9 cellular contexts compared by ENCODE assay signal in the genomic region with DNA sequence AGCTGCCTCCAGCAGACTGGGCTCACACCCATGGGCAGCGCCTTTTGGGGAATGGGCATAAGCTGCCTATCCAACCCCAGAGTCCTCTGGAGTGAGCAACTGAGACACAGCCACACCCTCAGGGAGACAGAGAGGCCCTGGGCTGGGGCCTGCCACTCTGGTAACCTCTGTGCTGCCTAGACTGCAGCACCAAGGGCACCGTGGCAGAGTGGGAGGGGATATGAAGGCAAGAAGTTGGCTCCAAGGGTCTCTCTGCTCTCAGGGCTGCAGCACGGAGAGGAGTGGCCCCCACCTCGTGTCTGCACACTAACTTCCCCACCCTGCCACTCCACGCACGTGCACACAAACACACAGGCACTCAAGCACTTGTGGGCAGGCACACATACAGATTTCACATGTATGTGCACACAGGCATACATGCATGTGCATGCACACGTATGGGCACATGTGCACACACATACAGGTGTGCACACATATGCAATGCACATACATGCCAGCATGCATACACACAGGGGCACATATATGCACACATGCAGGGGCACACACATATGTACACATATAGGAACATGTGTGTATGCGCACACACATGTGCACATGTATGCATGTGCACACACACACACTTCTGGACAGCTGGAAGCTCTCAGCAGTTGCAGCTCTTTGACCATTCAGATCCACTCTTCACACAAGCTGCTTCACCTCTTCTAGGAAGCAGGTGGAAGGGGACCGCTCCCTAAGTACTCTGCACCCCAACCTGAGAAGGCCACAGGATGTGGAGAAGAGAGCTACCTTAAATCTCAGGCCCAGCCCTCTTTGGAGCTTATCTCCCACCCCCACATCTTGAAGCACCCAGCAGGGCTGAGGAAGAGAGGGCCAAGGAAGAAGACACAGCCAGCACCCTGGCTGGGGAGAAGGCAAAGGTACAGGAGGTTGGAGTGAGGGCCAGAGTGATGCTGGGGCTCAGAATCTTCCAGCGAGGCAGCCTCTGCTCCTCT. TPM values are rescaled to one million over a fixed set of nuclear protein-coding genes. Genes with fewer than 3 reads are reported as not detected.
DNase-seq lines count a peak whose midpoint lies in the region; TF ChIP-seq lines count a peak whose summit lies in the region.
"Had no signal": no experiment of that assay in that cellular context is flagged by ENCODE, and none has a peak within 500 bp of the region (broad histone marks: within the 10 kb centered on the region; RNA-seq: fewer than 3 reads in every experiment).

No MANE protein-coding gene starts in this region.

- intact Hi-C loops in esophagus muscularis mucosa (cut with DNase I): no loop called here

- H3K27me3 ChIP-seq in BLaER1 treated with 17β-estradiol and CSF1 and Interleukin-3, amounts not matched to agents 10 nM and 100 nM: peaks cover 0 to 21% (median 0%) of the 10 kb centered on the region in 11 experiments; a peak in 8 of 22 replicates
- H3K27me3 ChIP-seq in NT2/D1 (ENCODE audit: insufficient read depth, insufficient read length) (peaks cover 50% of the 10 kb centered on the region), esophagus muscularis mucosa (peaks cover 0 to 12% (median 0%) of the 10 kb centered on the region in 4 donors), SJCRH30 (peaks cover 15% of the 10 kb centered on the region)

- DNase-seq in NT2/D1 (ENCODE audit: low read depth, low spot score) (no peak), esophagus muscularis mucosa (ENCODE audit: extremely low spot score) (no peak), neural crest cell (ENCODE audit: low read depth, low spot score) (no peak), SJCRH30 (no peak), RWPE1 (ENCODE audit: low spot score) (no peak), COR-L47 (lab: John Stamatoyannopoulos, UW) (no peak), GDM1 (lab: John Stamatoyannopoulos, UW) (no peak)

- H3K4me2 ChIP-seq in BLaER1 treated with 17β-estradiol and CSF1 and Interleukin-3, amounts not matched to agents 10 nM and 100 nM: peak overlapping the region in 9 of 11 experiments; percentile 78 to 99 (median 90); a peak in 15 of 22 replicates

- H3K4me1 ChIP-seq in BLaER1 treated with 17β-estradiol and CSF1 and Interleukin-3, amounts not matched to agents 10 nM and 100 nM: peaks cover 28 to 71% (median 59%) of the 10 kb centered on the region in 10 experiments
- H3K4me1 ChIP-seq in NT2/D1 (ENCODE audit: insufficient read depth, insufficient read length): peaks cover 29% of the 10 kb centered on the region
- peaks cover 86 to 100% (median 95%) of the 10 kb centered on the region in 4 donors for H3K4me1 ChIP-seq in esophagus muscularis mucosa
- H3K4me1 ChIP-seq in SJCRH30: no peaks in the 10 kb centered on the region

- no peak overlapping the region for H3K4me3 ChIP-seq in BLaER1 treated with 17β-estradiol and CSF1 and Interleukin-3, amounts not matched to agents 10 nM and 100 nM
- peak overlapping the region; percentile 28 for H3K4me3 ChIP-seq in NT2/D1 (ENCODE audit: insufficient read length, low read depth)
- H3K4me3 ChIP-seq in esophagus muscularis mucosa: peak overlapping the region; percentile 46 to 74 (median 53)
- H3K4me3 ChIP-seq in SJCRH30: no peak overlapping the region

- TF ChIP-seq EP300 in esophagus muscularis mucosa (IDR thresholded peaks at IDR 0.05): no peak

- no peaks in the 10 kb centered on the region for H3K36me3 Mint-ChIP-seq in neural crest cell (ENCODE audit: low read depth)
- H3K36me3 Mint-ChIP-seq: natural killer cell treated with Interleukin-12 subunit alpha and Interleukin-12 subunit beta and Interleukin-15 and Interleukin-18, amount 100 ng/mL, for 72 hours had no signal

- POLR2A ChIA-PET in RWPE1 (lab: Yijun Ruan, JAX; ENCODE audit: low non-redundant PET): no interaction called here

- peak overlapping the region; percentile 38 for H3K4me3 Mint-ChIP-seq in neural crest cell
- H3K4me3 Mint-ChIP-seq: natural killer cell treated with Interleukin-12 subunit alpha and Interleukin-12 subunit beta and Interleukin-15 and Interleukin-18, amount 100 ng/mL, for 72 hours had no signal

- peaks cover 84% of the 10 kb centered on the region for H3K27me3 Mint-ChIP-seq in neural crest cell (ENCODE audit: low read depth)

- no peak overlapping the region for H3K27ac ChIP-seq in BLaER1 treated with 17β-estradiol and CSF1 and Interleukin-3, amounts not matched to agents 10 nM and 100 nM
- H3K27ac ChIP-seq in esophagus muscularis mucosa (replicated peaks in 1 of 4): peak overlapping the region; percentile 90 to 97 (median 96)
- no peak overlapping the region for H3K27ac ChIP-seq in SJCRH30
- no peak overlapping the region for H3K27ac ChIP-seq in RWPE1

- H3K9me3 Mint-ChIP-seq in neural crest cell: no peaks in the 10 kb centered on the region
- H3K9me3 Mint-ChIP-seq: natural killer cell treated with Interleukin-12 subunit alpha and Interleukin-12 subunit beta and Interleukin-15 and Interleukin-18, amount 100 ng/mL, for 72 hours had no signal

- WGBS in esophagus muscularis mucosa: 53% methylated on average over 9 of the region's 10 CpGs

- H3K9me3 ChIP-seq in BLaER1 treated with 17β-estradiol and CSF1 and Interleukin-3, amounts not matched to agents 10 nM and 100 nM (replicated peaks in 1 of 11): peaks cover 0 to 6% (median 0%) of the 10 kb centered on the region in 11 experiments; a peak in 5 of 22 replicates
- H3K9me3 ChIP-seq in NT2/D1 (ENCODE audit: insufficient read depth, low read length): no peaks in the 10 kb centered on the region
- no peaks in the 10 kb centered on the region for H3K9me3 ChIP-seq in esophagus muscularis mucosa
- no peaks in the 10 kb centered on the region for H3K9me3 ChIP-seq in SJCRH30 (replicated peaks)

- peaks cover 0 to 16% (median 0%) of the 10 kb centered on the region in 11 experiments; a peak in 6 of 22 replicates for H4K20me1 ChIP-seq in BLaER1 treated with 17β-estradiol and CSF1 and Interleukin-3, amounts not matched to agents 10 nM and 100 nM

- no peak for TF ChIP-seq POLR2A in esophagus muscularis mucosa (IDR thresholded peaks at IDR 0.05; ENCODE audit: low read depth)

- CTCF ChIA-PET in RWPE1 (lab: Yijun Ruan, JAX): interaction anchor here (0.6 kb wide), 1 partner anchor 455 kb away, joined by 3 read pairs; no protein-coding TSS in a partner anchor

- TF ChIP-seq CTCF in esophagus muscularis mucosa (IDR thresholded peaks at IDR 0.05) (no peak), neural crest cell (conservative IDR thresholded peaks at IDR 0.05) (no peak), RWPE1 (conservative IDR thresholded peaks at IDR 0.05; ENCODE audit: low read depth) (no peak)

- no peak overlapping the region for H3K9ac ChIP-seq in BLaER1 treated with 17β-estradiol and CSF1 and Interleukin-3, amounts not matched to agents 10 nM and 100 nM
- peak overlapping the region; percentile 16 for H3K9ac ChIP-seq in NT2/D1 (ENCODE audit: insufficient read length, low read depth)

- peaks cover 43% of the 10 kb centered on the region for H3K4me1 Mint-ChIP-seq in neural crest cell

- no peaks in the 10 kb centered on the region for H3K36me3 ChIP-seq in BLaER1 treated with 17β-estradiol and CSF1 and Interleukin-3, amounts not matched to agents 10 nM and 100 nM
- H3K36me3 ChIP-seq in NT2/D1 (ENCODE audit: insufficient read depth, insufficient read length, low read length): no peaks in the 10 kb centered on the region
- no peaks in the 10 kb centered on the region for H3K36me3 ChIP-seq in esophagus muscularis mucosa
- H3K36me3 ChIP-seq in SJCRH30: no peaks in the 10 kb centered on the region

- H3K27ac Mint-ChIP-seq in neural crest cell (ENCODE audit: unreplicated experiment): no peak overlapping the region
- H3K27ac Mint-ChIP-seq: natural killer cell treated with Interleukin-12 subunit alpha and Interleukin-12 subunit beta and Interleukin-15 and Interleukin-18, amount 100 ng/mL, for 72 hours had no signal

RNA-seq across cellular contexts. Expression of a gene that starts 4.3 kb away (rescaled TPM):
- total RNA-seq in esophagus muscularis mucosa: 100 to 1,000 TPM in 1 of 4 donors, 10 to 100 TPM in 3; 21.7 to 130 (median 58.6) TPM
- total RNA-seq in neural crest cell: 10.4 and 12.9 TPM in 2 replicates
- not detected in 2 replicates for total RNA-seq in SJCRH30 (2014; rRNA removed; shearing (Covaris generic))

Comparison
In these comparisons a context has a peak if more than half of its experiments do, and no peak if none do; other contexts are left out.
1. H3K27ac ChIP-seq: peak in esophagus muscularis mucosa (4 of 4); none in BLaER1 treated with 17β-estradiol and CSF1 and Interleukin-3, amounts not matched to agents 10 nM and 100 nM (0 of 11), SJCRH30 (single experiment) and RWPE1 (single experiment).
2. H3K4me3 ChIP-seq: peak in NT2/D1 (single experiment) and esophagus muscularis mucosa (4 of 4); none in BLaER1 treated with 17β-estradiol and CSF1 and Interleukin-3, amounts not matched to agents 10 nM and 100 nM (0 of 10) and SJCRH30 (single experiment).
3. RNA of a gene that starts 4.3 kb away (total RNA-seq): 21.7 to 130 TPM in esophagus muscularis mucosa and 10.4 to 12.9 TPM in neural crest cell; not detected in SJCRH30; every median in the first group is over 10 times any median in the second.